8 cellular contexts compared by ENCODE assay signal in genomic region chr5:32193591-32193990, GRCh38. TPM values are rescaled to one million over a fixed set of nuclear protein-coding genes. Genes with fewer than 3 reads are reported as not detected.
DNase-seq lines count a peak whose midpoint lies in the region; ATAC-seq and TF ChIP-seq lines count a peak whose summit lies in the region.

No MANE protein-coding gene starts in this region.

- no peak; the same call in 2 of the 3 replicates for ATAC-seq in GM23338
- peak; percentile 94 to 95 for ATAC-seq in right cardiac atrium
- no peak for ATAC-seq in activated T-cell treated with anti-CD3 and anti-CD28 coated beads, Interleukin-2, amount 50 U/mL, for 72 hours (replicated peaks in 1 of 2)

- WGBS in right cardiac atrium: 7% methylated on average over 7 of the region's 7 CpGs
- WGBS in suprapubic skin: 15% methylated on average over 7 of the region's 7 CpGs

- intact Hi-C loops in right cardiac atrium (cut with DNase I): no loop called here

- H3K4me2 ChIP-seq in GM23338: no peak overlapping the region

- H4K20me1 ChIP-seq in GM23338 (replicated peaks; ENCODE audit: insufficient read depth): no peaks in the 10 kb centered on the region

- H3K9me3 ChIP-seq in right cardiac atrium (ENCODE audit: control insufficient read depth, low read length) (peaks cover 1% of the 10 kb centered on the region), suprapubic skin (no peaks in the 10 kb centered on the region)

- H3K4me3 ChIP-seq in GM23338 (no peak overlapping the region), right cardiac atrium (ENCODE audit: low read length) (peak overlapping the region; percentile 38), suprapubic skin (no peak overlapping the region)

- no peak overlapping the region for H3K27ac Mint-ChIP-seq in GM23338
- no peak overlapping the region for H3K27ac Mint-ChIP-seq in activated T-cell treated with anti-CD3 and anti-CD28 coated beads, Interleukin-2, amount 50 U/mL, for 72 hours

- H3K27me3 ChIP-seq in GM23338 (ENCODE audit: insufficient read depth) (no peaks in the 10 kb centered on the region), right cardiac atrium (ENCODE audit: control insufficient read depth, insufficient read depth) (no peaks in the 10 kb centered on the region), suprapubic skin (no peaks in the 10 kb centered on the region)

- no peak for TF ChIP-seq CTCF in GM23338 (conservative IDR thresholded peaks at IDR 0.05; ENCODE audit: low read depth in 2 of 2)
- TF ChIP-seq CTCF in suprapubic skin (IDR thresholded peaks at IDR 0.05): no peak

- TF ChIP-seq POLR2A in suprapubic skin (IDR thresholded peaks at IDR 0.05): no peak

- no peaks in the 10 kb centered on the region for H3K9me2 ChIP-seq in GM23338 (ENCODE audit: insufficient read depth)

- peak; percentile 29 for DNase-seq in AG08396 (ENCODE audit: low spot score)
- DNase-seq in GM23338 (ENCODE audit: low spot score): no peak
- peak; percentile 89 for DNase-seq in NCI-H1694 treated with DMSO at 0.1 percent for 48 hours (lab: John Stamatoyannopoulos, UW)
- DNase-seq in UCSD-AML1 (lab: John Stamatoyannopoulos, UW; ENCODE audit: unreplicated experiment): peak; percentile 83
- peak; percentile 89 to 94 (median 93) for DNase-seq in right cardiac atrium
- DNase-seq in suprapubic skin (ENCODE audit: low spot score in 2 of 2): peak; percentile 81 to 85
- no peak for DNase-seq in stimulated activated CD4-positive, alpha-beta T cell treated with anti-CD3 and anti-CD28 coated beads, Interleukin-4, amount 100 ng/mL, for 4 hours
- no peak for DNase-seq in activated T-cell treated with anti-CD3 and anti-CD28 coated beads, Interleukin-2, amount 50 U/mL, for 72 hours

- H3K36me3 ChIP-seq in GM23338 (ENCODE audit: insufficient read depth) (no peaks in the 10 kb centered on the region), suprapubic skin (no peaks in the 10 kb centered on the region)

- H2AFZ ChIP-seq in GM23338: 0 out of 2 replicates have a peak overlapping the region, but pooled peaks have one; percentile 64

- H3K4me3 Mint-ChIP-seq in GM23338: no peak overlapping the region
- no peak overlapping the region for H3K4me3 Mint-ChIP-seq in activated T-cell treated with anti-CD3 and anti-CD28 coated beads, Interleukin-2, amount 50 U/mL, for 72 hours

- peaks cover 2% of the 10 kb centered on the region; the same call in 1 of the 3 replicates for H3K9me3 Mint-ChIP-seq in GM23338
- H3K9me3 Mint-ChIP-seq in activated T-cell treated with anti-CD3 and anti-CD28 coated beads, Interleukin-2, amount 50 U/mL, for 72 hours: no peaks in the 10 kb centered on the region

- H3K27me3 Mint-ChIP-seq in GM23338 (ENCODE audit: insufficient read depth, low read depth, poor library complexity): peaks cover 2% of the 10 kb centered on the region
- peaks cover 21% of the 10 kb centered on the region for H3K27me3 Mint-ChIP-seq in activated T-cell treated with anti-CD3 and anti-CD28 coated beads, Interleukin-2, amount 50 U/mL, for 72 hours (ENCODE audit: low read depth)

- H3F3A ChIP-seq in GM23338 (replicated peaks; ENCODE audit: low read depth): no peaks in the 10 kb centered on the region

- no peaks in the 10 kb centered on the region; the same call in 2 of the 3 replicates for H3K4me1 Mint-ChIP-seq in GM23338
- peaks cover 6% of the 10 kb centered on the region for H3K4me1 Mint-ChIP-seq in activated T-cell treated with anti-CD3 and anti-CD28 coated beads, Interleukin-2, amount 50 U/mL, for 72 hours (ENCODE audit: low read depth)

- H3K27ac ChIP-seq in GM23338 (ENCODE audit: low read depth) (no peak overlapping the region), right cardiac atrium (ENCODE audit: low read length) (peak overlapping the region; percentile 58), suprapubic skin (no peak overlapping the region)

- no peaks in the 10 kb centered on the region; the same call in 2 of the 3 replicates for H3K36me3 Mint-ChIP-seq in GM23338 (ENCODE audit: low read depth)
- H3K36me3 Mint-ChIP-seq in activated T-cell treated with anti-CD3 and anti-CD28 coated beads, Interleukin-2, amount 50 U/mL, for 72 hours (ENCODE audit: insufficient read depth in 2 of 2): no peaks in the 10 kb centered on the region

- no peaks in the 10 kb centered on the region for H3K79me2 ChIP-seq in GM23338 (replicated peaks; ENCODE audit: insufficient read depth)

- no peak for TF ChIP-seq EP300 in suprapubic skin (IDR thresholded peaks at IDR 0.05)

- H3K4me1 ChIP-seq in GM23338 (ENCODE audit: insufficient read depth) (no peaks in the 10 kb centered on the region), right cardiac atrium (ENCODE audit: control insufficient read depth, insufficient read depth, low read length) (peaks cover 7% of the 10 kb centered on the region), suprapubic skin (peaks cover 4% of the 10 kb centered on the region)

TF ChIP-seq in GM23338, 12 proteins besides CTCF, POLR2A, EP300 and RAD21 (continues in another document):
- TF ChIP-seq ZNF462 (CRISPR knock-in tag; IDR thresholded peaks at IDR 0.05) (no peak), STAT1 (IDR thresholded peaks at IDR 0.05; ENCODE audit: unreplicated experiment) (no peak), EZH2phosphoT487 (IDR thresholded peaks at IDR 0.05; ENCODE audit: unreplicated experiment) (no peak)
- TF ChIP-seq, protein P1, sequence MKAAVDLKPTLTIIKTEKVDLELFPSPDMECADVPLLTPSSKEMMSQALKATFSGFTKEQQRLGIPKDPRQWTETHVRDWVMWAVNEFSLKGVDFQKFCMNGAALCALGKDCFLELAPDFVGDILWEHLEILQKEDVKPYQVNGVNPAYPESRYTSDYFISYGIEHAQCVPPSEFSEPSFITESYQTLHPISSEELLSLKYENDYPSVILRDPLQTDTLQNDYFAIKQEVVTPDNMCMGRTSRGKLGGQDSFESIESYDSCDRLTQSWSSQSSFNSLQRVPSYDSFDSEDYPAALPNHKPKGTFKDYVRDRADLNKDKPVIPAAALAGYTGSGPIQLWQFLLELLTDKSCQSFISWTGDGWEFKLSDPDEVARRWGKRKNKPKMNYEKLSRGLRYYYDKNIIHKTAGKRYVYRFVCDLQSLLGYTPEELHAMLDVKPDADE (IDR thresholded peaks at IDR 0.05): no peak

RNA-seq across cellular contexts. Expression of gene GOLPH3, which starts 19.5 kb away (rescaled TPM):
- 96.1 and 113 TPM in 2 replicates for total RNA-seq in GM23338 (2014; rRNA removed; shearing (Covaris generic))
- polyA plus RNA-seq in GM23338 (2016; fragmentation: Nextera tagmentation; extraction: Ambion mirVana) (61.7 and 68.5 TPM in 2 replicates), right cardiac atrium (40.4 TPM)
- total RNA-seq in right cardiac atrium (10 to 100 TPM; 53.7 to 76.4 (median 57.6) TPM), suprapubic skin (10 to 100 TPM; 44.8 to 70.3 (median 58.9) TPM)
- 10 to 100 TPM; 72.3 to 73.2 TPM for total RNA-seq in activated T-cell treated with anti-CD3 and anti-CD28 coated beads, Interleukin-2, amount 50 U/mL, for 72 hours

Comparison
In these comparisons a context has a peak if more than half of its experiments do, and no peak if none do; other contexts are left out.
1. DNase-seq: peak in AG08396 (single experiment), NCI-H1694 treated with DMSO at 0.1 percent for 48 hours (single experiment), UCSD-AML1 (single experiment), right cardiac atrium (3 of 3) and suprapubic skin (2 of 2); none in GM23338 (single experiment), stimulated activated CD4-positive, alpha-beta T cell treated with anti-CD3 and anti-CD28 coated beads, Interleukin-4, amount 100 ng/mL, for 4 hours (0 of 2) and activated T-cell treated with anti-CD3 and anti-CD28 coated beads, Interleukin-2, amount 50 U/mL, for 72 hours (0 of 2).
2. ATAC-seq: peak in right cardiac atrium (2 of 2); none in GM23338 (single experiment) and activated T-cell treated with anti-CD3 and anti-CD28 coated beads, Interleukin-2, amount 50 U/mL, for 72 hours (0 of 2).